ENCODE assay signal across 29 cellular contexts in the genomic region with DNA sequence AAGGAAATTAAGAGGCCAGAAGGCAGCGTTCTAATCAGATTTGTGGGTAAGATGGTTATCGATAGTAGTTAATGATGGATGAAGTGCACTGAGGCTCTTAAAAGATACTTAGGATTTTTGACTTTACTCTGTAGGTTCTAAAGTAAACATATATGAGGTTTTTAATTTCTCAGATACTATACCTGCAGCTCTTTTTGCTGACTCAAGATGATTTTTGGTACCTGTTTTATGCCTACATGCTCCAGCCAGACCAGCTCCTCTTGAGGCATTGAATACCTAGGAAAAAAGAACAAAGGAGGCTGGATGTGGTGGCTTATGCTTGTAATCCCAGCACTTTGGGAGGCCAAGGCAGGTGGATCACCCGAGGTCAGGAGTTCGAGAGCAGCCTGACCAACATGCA.
"Had no signal": no experiment of that assay in that cellular context is flagged by ENCODE, and none has a peak within 500 bp of the region (broad histone marks: within the 10 kb centered on the region; RNA-seq: fewer than 3 reads in every experiment).

No MANE protein-coding gene starts in this region.

- H3K36me3 ChIP-seq: SJCRH30 had no signal

- H3K27ac Mint-ChIP-seq: activated CD4-positive, alpha-beta memory T cell treated with anti-CD3 and anti-CD28 coated beads for 36 hours; activated CD4-positive, alpha-beta T cell treated with anti-CD3 and anti-CD28 coated beads for 36 hours; activated naive CD4-positive, alpha-beta T cell treated with anti-CD3 and anti-CD28 coated beads for 36 hours; activated naive CD4-positive, alpha-beta T cell treated with anti-CD3 and anti-CD28 coated beads, Interleukin-2, amount 50 U/mL, for 72 hours; activated T-helper 1 cell treated with anti-CD3 and anti-CD28 coated beads, Interleukin-12 subunit alpha, Interleukin-12 subunit beta, Interleukin-2, Interleukin-4 antibody, amounts not matched to agents 30 ng/mL and 10 ng/mL and 1 ng/mL, durations not matched to agents 14 hours and 24 hours and 36 hours; T-helper 1 cell treated with Interleukin-12 subunit alpha and Interleukin-12 subunit beta and Interleukin-4 antibody, amounts not matched to agents 30 μg/mL and 1 μg/mL, for 36 hours; T-helper 2 cell treated with Interferon-gamma antibody and Interleukin-4, amounts not matched to agents 5 μg/mL and 100 μg/mL, for 36 hours had no signal

- H3K4me3 Mint-ChIP-seq: activated CD4-positive, alpha-beta memory T cell treated with anti-CD3 and anti-CD28 coated beads for 36 hours; activated CD4-positive, alpha-beta T cell treated with anti-CD3 and anti-CD28 coated beads for 36 hours; activated naive CD4-positive, alpha-beta T cell treated with anti-CD3 and anti-CD28 coated beads for 36 hours; activated T-cell treated with anti-CD3 and anti-CD28 coated beads, Interleukin-2, amount 50 U/mL, for 4 hours; activated T-helper 1 cell treated with anti-CD3 and anti-CD28 coated beads, Interleukin-12 subunit alpha, Interleukin-12 subunit beta, Interleukin-2, Interleukin-4 antibody, amounts not matched to agents 30 ng/mL and 10 ng/mL and 1 ng/mL, durations not matched to agents 14 hours and 24 hours and 36 hours; brain; T-helper 1 cell treated with Interleukin-12 subunit alpha and Interleukin-12 subunit beta and Interleukin-4 antibody, amounts not matched to agents 30 μg/mL and 1 μg/mL, for 36 hours; T-helper 2 cell treated with Interferon-gamma antibody and Interleukin-4, amounts not matched to agents 5 μg/mL and 100 μg/mL, for 36 hours had no signal

- H3K4me1 Mint-ChIP-seq: activated CD4-positive, alpha-beta T cell treated with anti-CD3 and anti-CD28 coated beads for 36 hours had no signal

- H3K27ac ChIP-seq: SJCRH30 had no signal

- H3K4me3 ChIP-seq: SJCRH30 had no signal

- DNase-seq: activated CD4-positive, alpha-beta memory T cell treated with anti-CD3 and anti-CD28 coated beads for 36 hours; activated CD4-positive, alpha-beta T cell treated with anti-CD3 and anti-CD28 coated beads for 36 hours; activated CD4-positive, alpha-beta T cell treated with anti-CD3 and anti-CD28 coated beads, Interleukin-2, amount 50 U/mL, for 1 hour; activated CD8-positive, alpha-beta memory T cell treated with anti-CD3 and anti-CD28 coated beads, Interleukin-2, amount 50 U/mL, for 4 hours; activated gamma-delta T cell treated with Interleukin-2 at 50 U/mL for 16 hours; activated naive CD4-positive, alpha-beta T cell treated with anti-CD3 and anti-CD28 coated beads for 36 hours; activated T-cell treated with anti-CD3 and anti-CD28 coated beads for 4 hours; activated T-cell treated with anti-CD3 and anti-CD28 coated beads, Interleukin-2, amount 50 U/mL, for 4 hours; anterior cingulate cortex; caudate nucleus; cerebellar nuclear complex; NCI-H1105; NCI-H1417 treated with DMSO at 0.1 percent for 48 hours; NCI-H187 treated with DMSO at 0.1 percent for 48 hours; NCI-H2081; NCI-H2171 treated with DMSO at 0.1 percent for 48 hours; NCI-H2227 treated with DMSO at 0.1 percent for 48 hours; NCI-H510A treated with DMSO at 0.1 percent for 48 hours; NCI-H526 treated with DMSO at 0.1 percent for 48 hours; NCI-H774; SHP77; SJCRH30; SK-N-SH had no signal

- ATAC-seq: activated CD4-positive, alpha-beta T cell treated with anti-CD3 and anti-CD28 coated beads for 36 hours; activated naive CD4-positive, alpha-beta T cell treated with anti-CD3 and anti-CD28 coated beads, Interleukin-2, amount 50 U/mL, for 72 hours; activated T-cell treated with anti-CD3 and anti-CD28 coated beads, Interleukin-2, amount 50 U/mL, for 4 hours; Panc1 had no signal

- H3K4me1 ChIP-seq: SJCRH30 had no signal

- H3K27me3 Mint-ChIP-seq: activated CD4-positive, alpha-beta memory T cell treated with anti-CD3 and anti-CD28 coated beads for 36 hours; activated CD4-positive, alpha-beta T cell treated with anti-CD3 and anti-CD28 coated beads for 36 hours; brain had no signal

- H3K27me3 ChIP-seq: SJCRH30 had no signal
